ENCODE assay signal across 2 cellular contexts in the genomic region with DNA sequence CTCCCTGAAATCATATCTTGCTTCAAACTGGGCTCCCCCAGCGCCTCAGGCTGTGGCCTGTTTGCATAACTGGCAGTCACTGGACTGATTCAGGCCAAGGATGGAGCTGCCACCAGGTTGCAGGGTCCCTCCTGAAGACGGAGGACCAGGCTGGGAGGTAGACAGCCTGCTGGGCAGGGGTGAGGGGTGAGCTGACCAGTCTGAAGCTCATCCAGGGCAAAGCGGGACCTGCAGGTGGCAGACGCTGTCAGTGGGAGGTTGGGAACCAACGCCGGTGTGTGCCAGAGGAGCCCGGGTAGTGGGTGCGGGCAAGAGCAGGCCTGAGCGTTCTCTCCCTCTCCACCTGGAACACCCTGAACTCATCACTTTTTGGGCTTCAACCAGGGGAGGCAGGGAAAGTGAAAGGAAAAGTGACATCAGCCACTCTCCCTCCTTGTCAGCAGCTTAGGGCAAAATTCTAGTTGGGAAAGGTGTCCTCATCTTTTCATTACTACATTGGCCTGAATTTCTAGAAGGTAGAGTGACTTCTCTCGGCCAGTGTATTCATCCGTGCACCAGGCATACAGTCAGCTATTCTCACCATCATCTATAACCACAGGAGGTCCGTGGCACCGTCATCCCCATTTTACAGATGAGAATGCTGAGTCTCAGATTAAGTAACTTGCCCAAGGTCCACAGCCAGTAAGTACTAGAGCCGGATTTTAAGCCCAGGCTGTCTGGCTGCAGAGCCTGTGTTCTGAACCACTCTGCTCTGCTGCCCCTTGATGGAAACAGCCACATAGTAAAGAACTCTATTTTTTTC.
TF ChIP-seq lines count a peak whose summit lies in the region.

No MANE protein-coding gene starts in this region.

TF ChIP-seq in GM23338, 12 proteins besides CTCF, POLR2A, EP300 and RAD21 (continues in another document):
- TF ChIP-seq EZH2 (IDR thresholded peaks at IDR 0.05; ENCODE audit: low read depth, unreplicated experiment), result no peak
- no peak for TF ChIP-seq NANOG (IDR thresholded peaks at IDR 0.05; ENCODE audit: borderline replicate concordance)
- no peak for TF ChIP-seq STAT1 (IDR thresholded peaks at IDR 0.05; ENCODE audit: unreplicated experiment)
- TF ChIP-seq ZNF331 (CRISPR knock-in tag; IDR thresholded peaks at IDR 0.05; ENCODE audit: low read depth), result no peak
- TF ChIP-seq POLR2AphosphoS5 (IDR thresholded peaks at IDR 0.05; ENCODE audit: low read depth), result no peak
- TF ChIP-seq JUNB (IDR thresholded peaks at IDR 0.05; ENCODE audit: unreplicated experiment), result no peak
- no peak for TF ChIP-seq ZNF114 (CRISPR knock-in tag; IDR thresholded peaks at IDR 0.05)
- TF ChIP-seq, protein P1, sequence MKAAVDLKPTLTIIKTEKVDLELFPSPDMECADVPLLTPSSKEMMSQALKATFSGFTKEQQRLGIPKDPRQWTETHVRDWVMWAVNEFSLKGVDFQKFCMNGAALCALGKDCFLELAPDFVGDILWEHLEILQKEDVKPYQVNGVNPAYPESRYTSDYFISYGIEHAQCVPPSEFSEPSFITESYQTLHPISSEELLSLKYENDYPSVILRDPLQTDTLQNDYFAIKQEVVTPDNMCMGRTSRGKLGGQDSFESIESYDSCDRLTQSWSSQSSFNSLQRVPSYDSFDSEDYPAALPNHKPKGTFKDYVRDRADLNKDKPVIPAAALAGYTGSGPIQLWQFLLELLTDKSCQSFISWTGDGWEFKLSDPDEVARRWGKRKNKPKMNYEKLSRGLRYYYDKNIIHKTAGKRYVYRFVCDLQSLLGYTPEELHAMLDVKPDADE (IDR thresholded peaks at IDR 0.05), result no peak
- TF ChIP-seq CREB1 (CRISPR knock-in tag; IDR thresholded peaks at IDR 0.05; ENCODE audit: low read depth), result no peak
- TF ChIP-seq EZH2phosphoT487 (IDR thresholded peaks at IDR 0.05; ENCODE audit: unreplicated experiment), result no peak
- TF ChIP-seq, protein P2, sequence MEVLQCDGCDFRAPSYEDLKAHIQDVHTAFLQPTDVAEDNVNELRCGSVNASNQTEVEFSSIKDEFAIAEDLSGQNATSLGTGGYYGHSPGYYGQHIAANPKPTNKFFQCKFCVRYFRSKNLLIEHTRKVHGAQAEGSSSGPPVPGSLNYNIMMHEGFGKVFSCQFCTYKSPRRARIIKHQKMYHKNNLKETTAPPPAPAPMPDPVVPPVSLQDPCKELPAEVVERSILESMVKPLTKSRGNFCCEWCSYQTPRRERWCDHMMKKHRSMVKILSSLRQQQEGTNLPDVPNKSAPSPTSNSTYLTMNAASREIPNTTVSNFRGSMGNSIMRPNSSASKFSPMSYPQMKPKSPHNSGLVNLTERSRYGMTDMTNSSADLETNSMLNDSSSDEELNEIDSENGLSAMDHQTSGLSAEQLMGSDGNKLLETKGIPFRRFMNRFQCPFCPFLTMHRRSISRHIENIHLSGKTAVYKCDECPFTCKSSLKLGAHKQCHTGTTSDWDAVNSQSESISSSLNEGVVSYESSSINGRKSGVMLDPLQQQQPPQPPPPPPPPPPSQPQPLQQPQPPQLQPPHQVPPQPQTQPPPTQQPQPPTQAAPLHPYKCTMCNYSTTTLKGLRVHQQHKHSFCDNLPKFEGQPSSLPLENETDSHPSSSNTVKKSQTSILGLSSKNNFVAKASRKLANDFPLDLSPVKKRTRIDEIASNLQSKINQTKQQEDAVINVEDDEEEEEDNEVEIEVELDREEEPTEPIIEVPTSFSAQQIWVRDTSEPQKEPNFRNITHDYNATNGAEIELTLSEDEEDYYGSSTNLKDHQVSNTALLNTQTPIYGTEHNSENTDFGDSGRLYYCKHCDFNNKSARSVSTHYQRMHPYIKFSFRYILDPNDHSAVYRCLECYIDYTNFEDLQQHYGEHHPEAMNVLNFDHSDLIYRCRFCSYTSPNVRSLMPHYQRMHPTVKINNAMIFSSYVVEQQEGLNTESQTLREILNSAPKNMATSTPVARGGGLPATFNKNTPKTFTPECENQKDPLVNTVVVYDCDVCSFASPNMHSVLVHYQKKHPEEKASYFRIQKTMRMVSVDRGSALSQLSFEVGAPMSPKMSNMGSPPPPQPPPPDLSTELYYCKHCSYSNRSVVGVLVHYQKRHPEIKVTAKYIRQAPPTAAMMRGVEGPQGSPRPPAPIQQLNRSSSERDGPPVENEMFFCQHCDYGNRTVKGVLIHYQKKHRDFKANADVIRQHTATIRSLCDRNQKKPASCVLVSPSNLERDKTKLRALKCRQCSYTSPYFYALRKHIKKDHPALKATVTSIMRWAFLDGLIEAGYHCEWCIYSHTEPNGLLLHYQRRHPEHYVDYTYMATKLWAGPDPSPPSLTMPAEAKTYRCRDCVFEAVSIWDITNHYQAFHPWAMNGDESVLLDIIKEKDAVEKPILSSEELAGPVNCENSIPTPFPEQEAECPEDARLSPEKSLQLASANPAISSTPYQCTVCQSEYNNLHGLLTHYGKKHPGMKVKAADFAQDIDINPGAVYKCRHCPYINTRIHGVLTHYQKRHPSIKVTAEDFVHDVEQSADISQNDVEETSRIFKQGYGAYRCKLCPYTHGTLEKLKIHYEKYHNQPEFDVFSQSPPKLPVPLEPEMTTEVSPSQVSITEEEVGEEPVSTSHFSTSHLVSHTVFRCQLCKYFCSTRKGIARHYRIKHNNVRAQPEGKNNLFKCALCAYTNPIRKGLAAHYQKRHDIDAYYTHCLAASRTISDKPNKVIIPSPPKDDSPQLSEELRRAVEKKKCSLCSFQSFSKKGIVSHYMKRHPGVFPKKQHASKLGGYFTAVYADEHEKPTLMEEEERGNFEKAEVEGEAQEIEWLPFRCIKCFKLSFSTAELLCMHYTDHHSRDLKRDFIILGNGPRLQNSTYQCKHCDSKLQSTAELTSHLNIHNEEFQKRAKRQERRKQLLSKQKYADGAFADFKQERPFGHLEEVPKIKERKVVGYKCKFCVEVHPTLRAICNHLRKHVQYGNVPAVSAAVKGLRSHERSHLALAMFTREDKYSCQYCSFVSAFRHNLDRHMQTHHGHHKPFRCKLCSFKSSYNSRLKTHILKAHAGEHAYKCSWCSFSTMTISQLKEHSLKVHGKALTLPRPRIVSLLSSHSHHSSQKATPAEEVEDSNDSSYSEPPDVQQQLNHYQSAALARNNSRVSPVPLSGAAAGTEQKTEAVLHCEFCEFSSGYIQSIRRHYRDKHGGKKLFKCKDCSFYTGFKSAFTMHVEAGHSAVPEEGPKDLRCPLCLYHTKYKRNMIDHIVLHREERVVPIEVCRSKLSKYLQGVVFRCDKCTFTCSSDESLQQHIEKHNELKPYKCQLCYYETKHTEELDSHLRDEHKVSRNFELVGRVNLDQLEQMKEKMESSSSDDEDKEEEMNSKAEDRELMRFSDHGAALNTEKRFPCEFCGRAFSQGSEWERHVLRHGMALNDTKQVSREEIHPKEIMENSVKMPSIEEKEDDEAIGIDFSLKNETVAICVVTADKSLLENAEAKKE (CRISPR knock-in tag; IDR thresholded peaks at IDR 0.05), result no peak

TF ChIP-seq in GM12878, 131 proteins besides CTCF, POLR2A, EP300 and RAD21:
- TF ChIP-seq ATF7 (IDR thresholded peaks at IDR 0.05; ENCODE audit: low read depth) (peak; percentile 19; the same call in 1 of the 2 replicates), EED (IDR thresholded peaks at IDR 0.05; ENCODE audit: low read depth) (0 out of 2 replicates have a peak, but pooled peaks have one; percentile 34), RUNX3 (IDR thresholded peaks at IDR 0.05; ENCODE audit: low read length) (peak; percentile 35), RB1 (IDR thresholded peaks at IDR 0.05; ENCODE audit: borderline replicate concordance) (no peak), IKZF1 (conservative IDR thresholded peaks at IDR 0.05) (no peak)
TF ChIP-seq in GM12878: peak in this region for 3.
